ENCODE assay signal across 25 cellular contexts in the genomic region with DNA sequence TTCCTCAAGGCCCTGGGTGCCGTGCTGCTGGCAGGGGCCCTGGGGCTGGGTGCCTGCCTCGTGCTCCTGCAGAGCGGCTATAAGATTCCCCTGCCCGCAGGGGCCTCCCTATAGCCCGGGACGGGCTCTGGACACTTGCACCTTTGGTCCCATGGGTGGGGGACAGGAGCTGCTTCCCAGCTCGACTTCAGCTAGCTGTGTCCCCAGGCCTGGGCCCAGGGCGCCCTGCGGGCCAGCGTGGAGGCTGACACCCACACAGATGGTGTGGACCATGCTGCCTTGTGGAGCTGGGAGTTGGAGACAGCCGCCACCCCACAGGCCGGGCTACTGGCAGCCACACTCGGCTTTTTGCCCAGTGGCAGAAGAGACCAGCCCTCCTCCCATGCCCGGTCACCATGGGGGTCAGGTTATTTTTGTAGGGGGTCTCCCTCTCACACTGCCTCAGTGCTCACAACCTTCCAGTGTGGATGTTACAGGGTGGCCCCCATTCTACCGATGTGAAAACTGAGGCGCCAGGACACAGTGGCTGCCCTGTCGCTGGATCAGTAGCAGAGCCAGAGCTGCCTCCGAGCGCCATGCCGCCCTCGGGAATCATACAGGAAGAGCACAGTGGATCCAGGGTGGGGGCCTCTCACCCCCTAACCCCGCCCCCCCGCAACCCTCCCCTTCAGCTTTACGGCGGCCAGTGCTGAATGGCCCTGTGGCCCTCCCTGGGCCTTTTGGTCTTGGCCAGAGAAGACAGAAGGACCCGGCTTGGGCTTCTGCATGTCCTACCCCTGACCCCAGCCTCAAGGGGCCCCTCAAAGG. TPM values are rescaled to one million over a fixed set of nuclear protein-coding genes. Genes with fewer than 3 reads are reported as not detected.
"Had no signal": no experiment of that assay in that cellular context is flagged by ENCODE, and none has a peak within 500 bp of the region (broad histone marks: within the 10 kb centered on the region; RNA-seq: fewer than 3 reads in every experiment).

No MANE protein-coding gene starts in this region.

- H3K27ac ChIP-seq: RWPE1, SJCRH30 had no signal

- H3K4me3 ChIP-seq: SJCRH30 had no signal

- H3K36me3 ChIP-seq: SJCRH30 had no signal

- H3K4me1 ChIP-seq: SJCRH30 had no signal

- ATAC-seq: Panc1, PC-3, Right ventricle myocardium inferior, SK-N-SH treated with all-trans-retinoic acid at 6 μM for 48 hours had no signal

- DNase-seq: KBM-7, MV-4-11, NCI-H1048, NCI-H1105, NCI-H1417, NCI-H1436 treated with DMSO at 0.1 percent for 48 hours, NCI-H1694, NCI-H187 treated with DMSO at 0.1 percent for 48 hours, NCI-H2081, NCI-H2107, NCI-H2171, NCI-H226, NCI-H446, NCI-H510A, NCI-H524 treated with DMSO at 0.1 percent for 48 hours, NCI-H69, NCI-H774, PC-3, SHP77 treated with DMSO at 0.1 percent for 48 hours, SJCRH30 had no signal

- H3K9me3 ChIP-seq: SJCRH30 had no signal

RNA-seq across cellular contexts. Expression of gene DISP3, which starts 57.8 kb away (rescaled TPM):
- total RNA-seq: LHCN-M2 had no signal
